In genomic region chr1:109272021-109272799, GRCh38 we compare ENCODE assay signal across 23 cellular contexts. TPM values are rescaled to one million over a fixed set of nuclear protein-coding genes. Genes with fewer than 3 reads are reported as not detected.
A peak's percentile ranks its signal among the peaks of the same experiment; 100 is the strongest.
DNase-seq lines count a peak whose midpoint lies in the region; ATAC-seq and TF ChIP-seq lines count a peak whose summit lies in the region.
"Had no signal": no experiment of that assay in that cellular context is flagged by ENCODE, and none has a peak within 500 bp of the region (broad histone marks: within the 10 kb centered on the region; RNA-seq: fewer than 3 reads in every experiment).

No MANE protein-coding gene starts in this region.

- H3K27me3 ChIP-seq in BE2C (no peaks in the 10 kb centered on the region), hepatocyte (no peaks in the 10 kb centered on the region)
- H3K27me3 ChIP-seq: adrenal gland had no signal

- H3K4me1 Mint-ChIP-seq in progenitor cell of endocrine pancreas (ENCODE audit: low read depth) = peaks cover 28% of the 10 kb centered on the region

- no peaks in the 10 kb centered on the region for H3K9me2 ChIP-seq in hepatocyte (replicated peaks; ENCODE audit: insufficient read depth)

- H3K27ac ChIP-seq in angular gyrus (ENCODE audit: low read depth, low read length) (peak overlapping the region; percentile 7), hepatocyte (peak overlapping the region; percentile 94)
- H3K27ac ChIP-seq: adrenal gland had no signal

- H3K79me2 ChIP-seq in hepatocyte = no peaks in the 10 kb centered on the region

- H3K4me1 ChIP-seq in BE2C (peaks cover 9% of the 10 kb centered on the region), hepatocyte (ENCODE audit: insufficient read depth) (peaks cover 34% of the 10 kb centered on the region)

- WGBS in hepatocyte (ENCODE audit: low lambda C conversion rate, missing lambda C conversion rate) = 83% methylated on average over 13 of the region's 13 CpGs

- TF ChIP-seq CTCF in BE2C (IDR thresholded peaks at IDR 0.05; ENCODE audit: low read depth, low read length) (no peak), hepatocyte (IDR thresholded peaks at IDR 0.05; ENCODE audit: poor library complexity) (no peak), progenitor cell of endocrine pancreas (IDR thresholded peaks at IDR 0.05; ENCODE audit: unreplicated experiment) (no peak)

- DNase-seq in BE2C (peak; percentile 6), hepatocyte (ENCODE audit: low spot score) (no peak), progenitor cell of endocrine pancreas (ENCODE audit: low spot score, unreplicated experiment) (no peak), CD1c-positive myeloid dendritic cell (ENCODE audit: extremely low spot score) (no peak), DMS 273 (lab: John Stamatoyannopoulos, UW; ENCODE audit: unreplicated experiment) (no peak)
- DNase-seq in stimulated activated CD4-positive, alpha-beta T cell treated with anti-CD3 and anti-CD28 coated beads, Interleukin-4, amount 100 ng/mL, for 24 hours = no peak
- DNase-seq: activated CD8-positive, alpha-beta T cell treated with anti-CD3 and anti-CD28 coated beads, Interleukin-2, amount 10 ng/mL, durations not matched to agents 7 days and 5 days; activated T-cell treated with anti-CD3 and anti-CD28 coated beads, Interleukin-2, amount 50 U/mL, for 24 hours; C1 segment of cervical spinal cord; dermis blood vessel endothelial cell; KBM-7; NCI-H1694 treated with DMSO at 0.1 percent for 48 hours; NCI-H748 treated with DMSO at 0.1 percent for 48 hours; SHP77; SW 1271 had no signal

- H3K36me3 Mint-ChIP-seq in progenitor cell of endocrine pancreas (ENCODE audit: insufficient read depth) = peaks cover 14% of the 10 kb centered on the region

- H3K4me2 ChIP-seq in hepatocyte = no peak overlapping the region

- H3K9me3 Mint-ChIP-seq in progenitor cell of endocrine pancreas (ENCODE audit: low read depth) = no peaks in the 10 kb centered on the region
- H3K9me3 Mint-ChIP-seq: activated T-cell treated with anti-CD3 and anti-CD28 coated beads, Interleukin-2, amount 50 U/mL, for 24 hours; stimulated activated naive CD8-positive, alpha-beta T cell treated with anti-CD3 and anti-CD28 coated beads, Interleukin-15, Interleukin-2, amounts not matched to agents 100 ng/mL and 50 ng/mL, for 24 hours had no signal

- H3K9me3 ChIP-seq in BE2C (no peaks in the 10 kb centered on the region), hepatocyte (ENCODE audit: low read depth) (no peaks in the 10 kb centered on the region)
- H3K9me3 ChIP-seq: adrenal gland had no signal

- H3K4me3 ChIP-seq in BE2C (ENCODE audit: low read depth, low read length) (no peak overlapping the region), hepatocyte (no peak overlapping the region)
- H3K4me3 ChIP-seq: adrenal gland had no signal

- H3K27ac Mint-ChIP-seq in progenitor cell of endocrine pancreas = peak overlapping the region; percentile 24
- H3K27ac Mint-ChIP-seq: activated CD8-positive, alpha-beta T cell treated with anti-CD3 and anti-CD28 coated beads, Interleukin-2, amount 10 ng/mL, durations not matched to agents 7 days and 5 days; activated T-cell treated with anti-CD3 and anti-CD28 coated beads, Interleukin-2, amount 50 U/mL, for 24 hours; stimulated activated naive CD8-positive, alpha-beta T cell treated with anti-CD3 and anti-CD28 coated beads, Interleukin-15, Interleukin-2, amounts not matched to agents 100 ng/mL and 50 ng/mL, for 24 hours had no signal

- H3K36me3 ChIP-seq in BE2C (no peaks in the 10 kb centered on the region; the same call in 1 of the 2 replicates), hepatocyte (replicated peaks; ENCODE audit: insufficient read depth, low read depth) (no peaks in the 10 kb centered on the region)
- H3K36me3 ChIP-seq: adrenal gland had no signal

- H3K27me3 Mint-ChIP-seq in progenitor cell of endocrine pancreas = no peaks in the 10 kb centered on the region
- H3K27me3 Mint-ChIP-seq: activated T-cell treated with anti-CD3 and anti-CD28 coated beads, Interleukin-2, amount 50 U/mL, for 24 hours; stimulated activated naive CD8-positive, alpha-beta T cell treated with anti-CD3 and anti-CD28 coated beads, Interleukin-15, Interleukin-2, amounts not matched to agents 100 ng/mL and 50 ng/mL, for 24 hours had no signal

- H4K20me1 ChIP-seq in hepatocyte (ENCODE audit: insufficient read depth, poor library complexity, severe bottlenecking) = no peaks in the 10 kb centered on the region

- no peak overlapping the region for H3K4me3 Mint-ChIP-seq in progenitor cell of endocrine pancreas (ENCODE audit: low read depth)
- H3K4me3 Mint-ChIP-seq: activated CD8-positive, alpha-beta T cell treated with anti-CD3 and anti-CD28 coated beads, Interleukin-2, amount 10 ng/mL, durations not matched to agents 7 days and 5 days; activated T-cell treated with anti-CD3 and anti-CD28 coated beads, Interleukin-2, amount 50 U/mL, for 24 hours; stimulated activated naive CD8-positive, alpha-beta T cell treated with anti-CD3 and anti-CD28 coated beads, Interleukin-15, Interleukin-2, amounts not matched to agents 100 ng/mL and 50 ng/mL, for 24 hours had no signal

- no peak for ATAC-seq in HG03469 (IDR thresholded peaks at IDR 0.05; ENCODE audit: unreplicated experiment)
- ATAC-seq: activated CD8-positive, alpha-beta T cell treated with anti-CD3 and anti-CD28 coated beads, Interleukin-2, amount 10 ng/mL, durations not matched to agents 7 days and 5 days had no signal

- no peak overlapping the region for H2AFZ ChIP-seq in hepatocyte

RNA-seq across cellular contexts. Expression of gene PSRC1, which starts 10.7 kb away (rescaled TPM):
- polyA plus RNA-seq in BE2C (2012; ENCODE audit: insufficient read depth, insufficient read length, low read depth) = 6.6 TPM
- total RNA-seq in hepatocyte (10.1 and 14.3 TPM in 2 replicates), progenitor cell of endocrine pancreas (26.1 and 29.4 TPM in 2 replicates)
- polyA plus RNA-seq in hepatocyte = 9.1 and 13.7 TPM in 2 replicates

RNA-seq across cellular contexts. Expression of gene CELSR2, which starts 22.9 kb away (rescaled TPM):
- polyA plus RNA-seq in BE2C (2012; ENCODE audit: insufficient read depth, insufficient read length, low read depth) = 39.5 TPM
- 2.6 and 3.7 TPM in 2 replicates for total RNA-seq in hepatocyte
- polyA plus RNA-seq in hepatocyte = 3.2 and 3.3 TPM in 2 replicates
- 33.7 and 38.7 TPM in 2 replicates for total RNA-seq in progenitor cell of endocrine pancreas

RNA-seq across cellular contexts. Expression of gene MYBPHL, which starts 34.6 kb away (rescaled TPM):
- polyA plus RNA-seq in BE2C (2012; ENCODE audit: insufficient read depth, insufficient read length, low read depth) = 0.66 TPM
- 3.6 and 13.7 TPM in 2 replicates for total RNA-seq in hepatocyte
- polyA plus RNA-seq in hepatocyte = 6.7 and 7.4 TPM in 2 replicates
- total RNA-seq in progenitor cell of endocrine pancreas = 0.29 TPM in 1 of 2 replicates, not detected in the other
- total RNA-seq: activated CD8-positive, alpha-beta T cell treated with anti-CD3 and anti-CD28 coated beads, Interleukin-2, amount 10 ng/mL, durations not matched to agents 7 days and 5 days; dermis blood vessel endothelial cell; endothelial cell of umbilical vein; liver; renal cortical epithelial cell; urinary bladder had no signal
- polyA plus RNA-seq: endothelial cell of umbilical vein, liver had no signal

RNA-seq across cellular contexts. Expression of gene SARS1, which starts 58.5 kb away (rescaled TPM):
- 865 TPM for polyA plus RNA-seq in BE2C (2012; ENCODE audit: insufficient read depth, insufficient read length, low read depth)
- total RNA-seq in hepatocyte = 179 and 180 TPM in 2 replicates
- 125 and 158 TPM in 2 replicates for polyA plus RNA-seq in hepatocyte
- total RNA-seq in progenitor cell of endocrine pancreas = 135 TPM in 2 replicates
